Comparison of ENCODE assay signal across 8 cellular contexts in genomic region chr7:114924066-114924712, GRCh38. TPM values are rescaled to one million over a fixed set of nuclear protein-coding genes. Genes with fewer than 3 reads are reported as not detected.
DNase-seq lines count a peak whose midpoint lies in the region; ATAC-seq and TF ChIP-seq lines count a peak whose summit lies in the region.

No MANE protein-coding gene starts in this region.

- TF ChIP-seq POLR2A in body of pancreas (IDR thresholded peaks at IDR 0.05): no peak

- peaks cover 15% of the 10 kb centered on the region for H3K27me3 Mint-ChIP-seq in brain

- H3K36me3 Mint-ChIP-seq in brain: no peaks in the 10 kb centered on the region

- no peaks in the 10 kb centered on the region for H3K9me3 ChIP-seq in body of pancreas

- peaks cover 31% of the 10 kb centered on the region for H3K4me1 Mint-ChIP-seq in brain

- no peak for DNase-seq in HPDE6-E6E7 (ENCODE audit: extremely low spot score)
- DNase-seq in body of pancreas: no peak
- no peak for DNase-seq in stimulated activated CD4-positive, alpha-beta T cell treated with anti-CD3 and anti-CD28 coated beads, Interleukin-4, amount 100 ng/mL, for 1 hour
- no peak for DNase-seq in amniotic stem cell (lab: John Stamatoyannopoulos, UW)

- WGBS in body of pancreas, 2 donors: 70 to 74% methylated on average over 4 of the region's 4 CpGs

- no peaks in the 10 kb centered on the region for H3K9me3 Mint-ChIP-seq in brain

- peak overlapping the region; percentile 6 for H3K9ac ChIP-seq in rectal smooth muscle tissue (ENCODE audit: low read length)

- intact Hi-C loops in body of pancreas (cut with DNase I): no loop called here

- ATAC-seq in GM18498 (IDR thresholded peaks at IDR 0.05; ENCODE audit: unreplicated experiment) (peak; percentile 18), HG03060 (IDR thresholded peaks at IDR 0.05; ENCODE audit: low read depth, unreplicated experiment) (peak; percentile 20), body of pancreas (no peak)

- peak overlapping the region; percentile 79 for H3K27ac ChIP-seq in rectal smooth muscle tissue (ENCODE audit: low read depth, low read length)
- no peak overlapping the region for H3K27ac ChIP-seq in body of pancreas

- H3K4me3 ChIP-seq in rectal smooth muscle tissue (ENCODE audit: low read length) (peak overlapping the region; percentile 34), body of pancreas (no peak overlapping the region)

- H3K4me1 ChIP-seq in rectal smooth muscle tissue (ENCODE audit: control insufficient read depth, insufficient read depth, low read length): peaks cover 2% of the 10 kb centered on the region
- no peaks in the 10 kb centered on the region for H3K4me1 ChIP-seq in body of pancreas

- H3K36me3 ChIP-seq in rectal smooth muscle tissue (ENCODE audit: control insufficient read depth, insufficient read depth, low read length) (no peaks in the 10 kb centered on the region), body of pancreas (replicated peaks in 1 of 2; ENCODE audit: insufficient read depth in 1 of 2, low read depth in 2 of 2) (no peaks in the 10 kb centered on the region)

- no peak for TF ChIP-seq CTCF in brain (conservative IDR thresholded peaks at IDR 0.05)
- TF ChIP-seq CTCF in body of pancreas (IDR thresholded peaks at IDR 0.05): no peak

- H3K4me3 Mint-ChIP-seq in brain: peak overlapping the region; percentile 87 to 93 (median 90)

- H3K27me3 ChIP-seq in rectal smooth muscle tissue (ENCODE audit: control insufficient read depth, insufficient read depth, low read length) (no peaks in the 10 kb centered on the region), body of pancreas (no peaks in the 10 kb centered on the region)

- peak overlapping the region in 2 of 5 experiments; percentile 94 to 98 for H3K27ac Mint-ChIP-seq in brain

RNA-seq across cellular contexts. Expression of gene MDFIC, which starts 2.3 kb away (rescaled TPM):
- polyA plus RNA-seq in brain (ENCODE audit: insufficient read depth, low read depth, low replicate concordance): 1.2 TPM
- total RNA-seq in body of pancreas: 10 to 100 TPM; 12.5 to 35.3 TPM
